Comparison of ENCODE assay signal across 29 cellular contexts in the genomic region with DNA sequence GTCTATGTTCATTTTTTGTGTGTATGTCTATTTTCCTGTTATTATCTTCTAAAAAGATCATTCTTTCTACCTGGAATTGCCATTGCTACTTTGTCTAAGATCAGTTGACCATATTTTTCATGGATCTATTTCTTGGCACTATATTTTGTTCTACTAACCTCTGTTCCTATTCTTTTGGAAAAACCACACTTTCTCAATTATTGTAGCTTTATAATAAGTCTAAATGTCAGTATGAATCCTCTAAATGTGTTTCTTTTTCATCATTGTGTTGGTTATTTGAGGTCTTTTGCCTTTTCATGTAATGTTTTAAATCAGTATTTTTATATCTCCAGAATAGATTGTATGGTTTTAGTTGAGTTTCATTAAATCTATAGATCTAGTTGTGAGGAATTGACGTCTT.
"Had no signal": no experiment of that assay in that cellular context is flagged by ENCODE, and none has a peak within 500 bp of the region (broad histone marks: within the 10 kb centered on the region; RNA-seq: fewer than 3 reads in every experiment).

No MANE protein-coding gene starts in this region.

- H3K27ac ChIP-seq: stomach, suprapubic skin, testis, thoracic aorta, thyroid gland, tibial artery, tibial nerve, transverse colon, upper lobe of left lung, upper lobe of right lung, uterus, vagina had no signal

- H3K36me3 Mint-ChIP-seq: stimulated activated effector memory CD8-positive, alpha-beta T cell treated with anti-CD3 and anti-CD28 coated beads, Interleukin-12 subunit alpha, Interleukin-12 subunit beta, amount 100 ng/mL, for 72 hours; stimulated activated memory B cell treated with anti-CD40 and anti-IgM and Interleukin-4, amounts not matched to agents 10 μg/mL and 1 μg/mL and 100 μg/mL, for 72 hours; stimulated activated naive B cell treated with anti-CD40 and anti-IgM and Interleukin-4, amounts not matched to agents 10 μg/mL and 1 μg/mL and 100 μg/mL, for 72 hours; type B pancreatic cell had no signal

- H3K36me3 ChIP-seq: stomach, suprapubic skin, thoracic aorta, thyroid gland, tibial artery, tibial nerve, transverse colon, upper lobe of left lung, upper lobe of right lung, uterus, vagina had no signal

- DNase-seq: stimulated activated CD4-positive, alpha-beta T cell treated with anti-CD3 and anti-CD28 coated beads, Interleukin-2, amount 100 ng/mL, for 48 hours; stimulated activated CD4-positive, alpha-beta T cell treated with anti-CD3 and anti-CD28 coated beads, Interleukin-4, amount 100 ng/mL, for 1 hour; stimulated activated CD4-positive, alpha-beta T cell treated with anti-CD3 and anti-CD28 coated beads, Interleukin-4, amount 100 ng/mL, for 24 hours; stimulated activated CD4-positive, alpha-beta T cell treated with anti-CD3 and anti-CD28 coated beads, Interleukin-4, amount 100 ng/mL, for 4 hours; stimulated activated CD8-positive, alpha-beta memory T cell treated with anti-CD3 and anti-CD28 coated beads, Interleukin-4, amount 100 ng/mL, for 48 hours; stimulated activated naive B cell treated with anti-CD40 and anti-IgM and Interleukin-4, amounts not matched to agents 10 μg/mL and 1 μg/mL and 100 μg/mL, for 72 hours; stimulated activated naive CD4-positive, alpha-beta T cell; stimulated activated naive CD4-positive, alpha-beta T cell treated with Interleukin-2 at 50 U/mL for 16 hours; stimulated activated naive CD8-positive, alpha-beta T cell treated with anti-CD3 and anti-CD28 coated beads, Interleukin-15, amount 100 ng/mL, for 72 hours; stimulated activated naive CD8-positive, alpha-beta T cell treated with anti-CD3 and anti-CD28 coated beads, Interleukin-15, Interleukin-2, amounts not matched to agents 100 U/mL and 50 U/mL, for 24 hours; stomach; substantia nigra; testis; thyroid gland; tibial artery; transverse colon; trophoblast cell; upper lobe of left lung; upper lobe of right lung; uterus had no signal

- H3K27me3 ChIP-seq: stomach, suprapubic skin, testis, thyroid gland, tibial artery, tibial nerve, transverse colon, upper lobe of left lung, upper lobe of right lung, uterus, vagina had no signal

- H3K4me1 ChIP-seq: stomach, suprapubic skin, testis, thyroid gland, tibial artery, tibial nerve, transverse colon, upper lobe of left lung, upper lobe of right lung, uterus, vagina had no signal

- H3K4me3 ChIP-seq: stomach, suprapubic skin, testis, thoracic aorta, thyroid gland, tibial artery, tibial nerve, transverse colon, upper lobe of left lung, upper lobe of right lung, uterus, vagina had no signal

- FAIRE-seq: urothelium cell line had no signal

- H3K4me1 Mint-ChIP-seq: stimulated activated effector memory CD8-positive, alpha-beta T cell treated with anti-CD3 and anti-CD28 coated beads, Interleukin-12 subunit alpha, Interleukin-12 subunit beta, amount 100 ng/mL, for 72 hours; stimulated activated memory B cell treated with anti-CD40 and anti-IgM and Interleukin-4, amounts not matched to agents 10 μg/mL and 1 μg/mL and 100 μg/mL, for 72 hours; stimulated activated naive B cell treated with anti-CD40 and anti-IgM and Interleukin-4, amounts not matched to agents 10 μg/mL and 1 μg/mL and 100 μg/mL, for 72 hours; stimulated activated naive CD8-positive, alpha-beta T cell treated with anti-CD3 and anti-CD28 coated beads, Interleukin-15, amount 100 ng/mL, for 72 hours had no signal

- ATAC-seq: stimulated activated effector memory CD8-positive, alpha-beta T cell treated with anti-CD3 and anti-CD28 coated beads, Interleukin-12 subunit alpha, Interleukin-12 subunit beta, amount 100 ng/mL, for 72 hours; stimulated activated memory B cell treated with anti-CD40 and anti-IgM and Interleukin-4, amounts not matched to agents 10 μg/mL and 1 μg/mL and 100 μg/mL, for 72 hours; stimulated activated naive B cell treated with anti-CD40 and anti-IgM and Interleukin-4, amounts not matched to agents 10 μg/mL and 1 μg/mL and 100 μg/mL, for 72 hours; stimulated activated naive CD8-positive, alpha-beta T cell treated with anti-CD3 and anti-CD28 coated beads, Interleukin-15, amount 100 ng/mL, for 72 hours; stimulated activated naive CD8-positive, alpha-beta T cell treated with anti-CD3 and anti-CD28 coated beads, Interleukin-15, Interleukin-2, amounts not matched to agents 100 U/mL and 50 U/mL, for 24 hours; upper lobe of right lung had no signal

- H3K9me3 ChIP-seq: testis, thyroid gland, upper lobe of right lung, uterus, vagina had no signal

- H3K27ac Mint-ChIP-seq: stimulated activated effector memory CD8-positive, alpha-beta T cell treated with anti-CD3 and anti-CD28 coated beads, Interleukin-12 subunit alpha, Interleukin-12 subunit beta, amount 100 ng/mL, for 72 hours; stimulated activated memory B cell treated with anti-CD40 and anti-IgM and Interleukin-4, amounts not matched to agents 10 μg/mL and 1 μg/mL and 100 μg/mL, for 72 hours; stimulated activated naive B cell treated with anti-CD40 and anti-IgM and Interleukin-4, amounts not matched to agents 10 μg/mL and 1 μg/mL and 100 μg/mL, for 72 hours; stimulated activated naive CD8-positive, alpha-beta T cell treated with anti-CD3 and anti-CD28 coated beads, Interleukin-15, amount 100 ng/mL, for 72 hours; stimulated activated naive CD8-positive, alpha-beta T cell treated with anti-CD3 and anti-CD28 coated beads, Interleukin-15, Interleukin-2, amounts not matched to agents 100 ng/mL and 50 ng/mL, for 24 hours; type B pancreatic cell had no signal

- H3K4me3 Mint-ChIP-seq: stimulated activated effector memory CD8-positive, alpha-beta T cell treated with anti-CD3 and anti-CD28 coated beads, Interleukin-12 subunit alpha, Interleukin-12 subunit beta, amount 100 ng/mL, for 72 hours; stimulated activated memory B cell treated with anti-CD40 and anti-IgM and Interleukin-4, amounts not matched to agents 10 μg/mL and 1 μg/mL and 100 μg/mL, for 72 hours; stimulated activated naive B cell treated with anti-CD40 and anti-IgM and Interleukin-4, amounts not matched to agents 10 μg/mL and 1 μg/mL and 100 μg/mL, for 72 hours; stimulated activated naive CD8-positive, alpha-beta T cell treated with anti-CD3 and anti-CD28 coated beads, Interleukin-15, amount 100 ng/mL, for 72 hours; stimulated activated naive CD8-positive, alpha-beta T cell treated with anti-CD3 and anti-CD28 coated beads, Interleukin-15, Interleukin-2, amounts not matched to agents 100 ng/mL and 50 ng/mL, for 24 hours; type B pancreatic cell had no signal

- H3K27me3 Mint-ChIP-seq: stimulated activated memory B cell treated with anti-CD40 and anti-IgM and Interleukin-4, amounts not matched to agents 10 μg/mL and 1 μg/mL and 100 μg/mL, for 72 hours; stimulated activated naive B cell treated with anti-CD40 and anti-IgM and Interleukin-4, amounts not matched to agents 10 μg/mL and 1 μg/mL and 100 μg/mL, for 72 hours; stimulated activated naive CD8-positive, alpha-beta T cell treated with anti-CD3 and anti-CD28 coated beads, Interleukin-15, amount 100 ng/mL, for 72 hours; stimulated activated naive CD8-positive, alpha-beta T cell treated with anti-CD3 and anti-CD28 coated beads, Interleukin-15, Interleukin-2, amounts not matched to agents 100 ng/mL and 50 ng/mL, for 24 hours; type B pancreatic cell had no signal
